In the genomic region with DNA sequence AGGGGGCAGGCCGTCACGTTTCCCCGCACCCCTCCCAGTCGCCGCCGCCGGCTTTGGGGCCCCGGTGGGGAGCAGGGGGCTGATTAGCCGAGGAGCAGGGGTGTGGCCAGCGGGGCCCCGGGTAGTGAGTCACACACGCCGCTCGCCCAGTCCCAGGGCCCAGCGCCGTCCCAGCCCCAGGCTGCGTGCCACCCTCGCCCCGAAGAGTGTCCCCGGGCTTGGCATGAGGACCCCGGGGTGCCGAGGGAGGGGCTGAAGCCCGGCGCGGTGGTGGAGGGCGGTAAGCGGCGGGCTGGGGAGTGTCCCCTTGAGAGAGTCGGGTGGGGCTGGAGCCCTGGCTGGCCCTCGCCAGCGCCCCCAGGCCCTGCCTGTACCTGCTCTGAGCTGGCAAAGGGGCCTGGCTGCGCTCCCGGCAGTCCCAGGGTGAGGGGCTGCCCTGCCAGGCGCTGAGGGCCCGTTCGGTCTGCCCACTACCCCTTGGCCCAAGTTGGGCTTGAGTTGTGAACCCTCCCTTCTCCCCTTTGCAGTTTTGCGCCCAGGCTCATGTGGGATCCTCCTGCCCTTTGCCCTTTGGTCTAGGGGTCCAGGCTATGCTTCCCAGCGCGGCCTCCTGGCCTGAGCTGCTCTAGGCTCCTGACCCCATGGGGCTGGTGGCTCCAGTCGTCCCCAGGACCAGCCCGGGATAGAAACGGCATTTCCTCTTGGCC, we compare ENCODE assay signal across 1 cellular context.
TF ChIP-seq lines count a peak whose summit lies in the region.

No MANE protein-coding gene starts in this region.

TF ChIP-seq in K562, 482 proteins besides CTCF, POLR2A, EP300 and RAD21 (continued from another document and continues in another):
- TF ChIP-seq, protein P1, sequence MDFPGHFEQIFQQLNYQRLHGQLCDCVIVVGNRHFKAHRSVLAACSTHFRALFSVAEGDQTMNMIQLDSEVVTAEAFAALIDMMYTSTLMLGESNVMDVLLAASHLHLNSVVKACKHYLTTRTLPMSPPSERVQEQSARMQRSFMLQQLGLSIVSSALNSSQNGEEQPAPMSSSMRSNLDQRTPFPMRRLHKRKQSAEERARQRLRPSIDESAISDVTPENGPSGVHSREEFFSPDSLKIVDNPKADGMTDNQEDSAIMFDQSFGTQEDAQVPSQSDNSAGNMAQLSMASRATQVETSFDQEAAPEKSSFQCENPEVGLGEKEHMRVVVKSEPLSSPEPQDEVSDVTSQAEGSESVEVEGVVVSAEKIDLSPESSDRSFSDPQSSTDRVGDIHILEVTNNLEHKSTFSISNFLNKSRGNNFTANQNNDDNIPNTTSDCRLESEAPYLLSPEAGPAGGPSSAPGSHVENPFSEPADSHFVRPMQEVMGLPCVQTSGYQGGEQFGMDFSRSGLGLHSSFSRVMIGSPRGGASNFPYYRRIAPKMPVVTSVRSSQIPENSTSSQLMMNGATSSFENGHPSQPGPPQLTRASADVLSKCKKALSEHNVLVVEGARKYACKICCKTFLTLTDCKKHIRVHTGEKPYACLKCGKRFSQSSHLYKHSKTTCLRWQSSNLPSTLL (IDR thresholded peaks at IDR 0.05), result no peak
- TF ChIP-seq PTRF (tag; IDR thresholded peaks at IDR 0.05), result no peak
- TF ChIP-seq KLF1 (tag; IDR thresholded peaks at IDR 0.05), result no peak
- no peak for TF ChIP-seq MTA1 (IDR thresholded peaks at IDR 0.05; ENCODE audit: borderline replicate concordance)
- no peak for TF ChIP-seq YY1 (IDR thresholded peaks at IDR 0.05; ENCODE audit: borderline replicate concordance in 1 of 3, control insufficient read depth in 1 of 3, extremely low read depth in 1 of 3, insufficient read depth in 3 of 3, insufficient read length in 1 of 3, insufficient replicate concordance in 2 of 3, low read depth in 1 of 3, low read length in 2 of 3)
- no peak for TF ChIP-seq MTF1 (CRISPR knock-in tag; IDR thresholded peaks at IDR 0.05; ENCODE audit: borderline replicate concordance)
- TF ChIP-seq SIN3B (IDR thresholded peaks at IDR 0.05; ENCODE audit: low read depth), result no peak
- 0 out of 2 replicates have a peak, but pooled peaks have one; percentile 2 for TF ChIP-seq RB1 (IDR thresholded peaks at IDR 0.05; ENCODE audit: low read depth)
- TF ChIP-seq NFE2 (IDR thresholded peaks at IDR 0.05; ENCODE audit: low read depth), result no peak
- TF ChIP-seq HNRNPL (IDR thresholded peaks at IDR 0.05; ENCODE audit: low read depth, low read length), result peak; percentile 71
- TF ChIP-seq HEY1 (CRISPR knock-in tag; IDR thresholded peaks at IDR 0.05; ENCODE audit: borderline replicate concordance), result no peak
- TF ChIP-seq ZNF778 (CRISPR knock-in tag; IDR thresholded peaks at IDR 0.05), result no peak
- TF ChIP-seq, protein P2, sequence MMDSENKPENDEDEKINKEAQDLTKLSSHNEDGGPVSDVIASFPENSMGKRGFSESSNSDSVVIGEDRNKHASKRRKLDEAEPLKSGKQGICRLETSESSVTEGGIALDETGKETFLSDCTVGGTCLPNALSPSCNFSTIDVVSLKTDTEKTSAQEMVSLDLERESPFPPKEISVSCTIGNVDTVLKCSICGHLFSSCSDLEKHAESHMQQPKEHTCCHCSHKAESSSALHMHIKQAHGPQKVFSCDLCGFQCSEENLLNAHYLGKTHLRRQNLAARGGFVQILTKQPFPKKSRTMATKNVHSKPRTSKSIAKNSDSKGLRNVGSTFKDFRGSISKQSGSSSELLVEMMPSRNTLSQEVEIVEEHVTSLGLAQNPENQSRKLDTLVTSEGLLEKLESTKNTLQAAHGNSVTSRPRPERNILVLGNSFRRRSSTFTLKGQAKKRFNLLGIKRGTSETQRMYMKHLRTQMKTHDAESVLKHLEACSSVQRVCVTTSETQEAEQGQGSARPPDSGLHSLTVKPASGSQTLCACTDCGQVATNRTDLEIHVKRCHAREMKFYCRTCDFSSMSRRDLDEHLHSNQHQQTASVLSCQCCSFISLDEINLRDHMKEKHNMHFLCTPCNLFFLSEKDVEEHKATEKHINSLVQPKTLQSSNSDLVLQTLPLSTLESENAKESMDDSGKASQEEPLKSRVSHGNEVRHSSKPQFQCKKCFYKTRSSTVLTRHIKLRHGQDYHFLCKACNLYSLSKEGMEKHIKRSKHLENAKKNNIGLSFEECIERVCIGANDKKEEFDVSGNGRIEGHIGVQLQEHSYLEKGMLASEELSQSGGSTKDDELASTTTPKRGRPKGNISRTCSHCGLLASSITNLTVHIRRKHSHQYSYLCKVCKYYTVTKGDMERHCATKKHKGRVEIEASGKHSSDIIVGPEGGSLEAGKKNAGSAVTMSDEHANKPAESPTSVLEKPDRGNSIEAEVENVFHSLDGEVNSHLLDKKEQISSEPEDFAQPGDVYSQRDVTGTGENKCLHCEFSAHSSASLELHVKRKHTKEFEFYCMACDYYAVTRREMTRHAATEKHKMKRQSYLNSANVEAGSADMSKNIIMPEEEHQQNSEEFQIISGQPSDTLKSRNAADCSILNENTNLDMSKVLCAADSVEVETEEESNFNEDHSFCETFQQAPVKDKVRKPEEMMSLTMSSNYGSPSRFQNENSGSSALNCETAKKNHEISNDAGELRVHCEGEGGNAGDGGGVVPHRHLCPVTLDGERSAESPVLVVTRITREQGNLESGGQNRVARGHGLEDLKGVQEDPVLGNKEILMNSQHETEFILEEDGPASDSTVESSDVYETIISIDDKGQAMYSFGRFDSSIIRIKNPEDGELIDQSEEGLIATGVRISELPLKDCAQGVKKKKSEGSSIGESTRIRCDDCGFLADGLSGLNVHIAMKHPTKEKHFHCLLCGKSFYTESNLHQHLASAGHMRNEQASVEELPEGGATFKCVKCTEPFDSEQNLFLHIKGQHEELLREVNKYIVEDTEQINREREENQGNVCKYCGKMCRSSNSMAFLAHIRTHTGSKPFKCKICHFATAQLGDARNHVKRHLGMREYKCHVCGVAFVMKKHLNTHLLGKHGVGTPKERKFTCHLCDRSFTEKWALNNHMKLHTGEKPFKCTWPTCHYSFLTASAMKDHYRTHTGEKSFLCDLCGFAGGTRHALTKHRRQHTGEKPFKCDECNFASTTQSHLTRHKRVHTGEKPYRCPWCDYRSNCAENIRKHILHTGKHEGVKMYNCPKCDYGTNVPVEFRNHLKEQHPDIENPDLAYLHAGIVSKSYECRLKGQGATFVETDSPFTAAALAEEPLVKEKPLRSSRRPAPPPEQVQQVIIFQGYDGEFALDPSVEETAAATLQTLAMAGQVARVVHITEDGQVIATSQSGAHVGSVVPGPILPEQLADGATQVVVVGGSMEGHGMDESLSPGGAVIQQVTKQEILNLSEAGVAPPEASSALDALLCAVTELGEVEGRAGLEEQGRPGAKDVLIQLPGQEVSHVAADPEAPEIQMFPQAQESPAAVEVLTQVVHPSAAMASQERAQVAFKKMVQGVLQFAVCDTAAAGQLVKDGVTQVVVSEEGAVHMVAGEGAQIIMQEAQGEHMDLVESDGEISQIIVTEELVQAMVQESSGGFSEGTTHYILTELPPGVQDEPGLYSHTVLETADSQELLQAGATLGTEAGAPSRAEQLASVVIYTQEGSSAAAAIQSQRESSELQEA (IDR thresholded peaks at IDR 0.05; ENCODE audit: low read depth), result no peak
- no peak for TF ChIP-seq RBM39 (optimal IDR thresholded peaks at IDR 0.05; ENCODE audit: low read depth, low read length)
- TF ChIP-seq, protein P3, sequence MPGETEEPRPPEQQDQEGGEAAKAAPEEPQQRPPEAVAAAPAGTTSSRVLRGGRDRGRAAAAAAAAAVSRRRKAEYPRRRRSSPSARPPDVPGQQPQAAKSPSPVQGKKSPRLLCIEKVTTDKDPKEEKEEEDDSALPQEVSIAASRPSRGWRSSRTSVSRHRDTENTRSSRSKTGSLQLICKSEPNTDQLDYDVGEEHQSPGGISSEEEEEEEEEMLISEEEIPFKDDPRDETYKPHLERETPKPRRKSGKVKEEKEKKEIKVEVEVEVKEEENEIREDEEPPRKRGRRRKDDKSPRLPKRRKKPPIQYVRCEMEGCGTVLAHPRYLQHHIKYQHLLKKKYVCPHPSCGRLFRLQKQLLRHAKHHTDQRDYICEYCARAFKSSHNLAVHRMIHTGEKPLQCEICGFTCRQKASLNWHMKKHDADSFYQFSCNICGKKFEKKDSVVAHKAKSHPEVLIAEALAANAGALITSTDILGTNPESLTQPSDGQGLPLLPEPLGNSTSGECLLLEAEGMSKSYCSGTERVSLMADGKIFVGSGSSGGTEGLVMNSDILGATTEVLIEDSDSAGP (CRISPR knock-in tag; IDR thresholded peaks at IDR 0.05), result no peak
- no peak for TF ChIP-seq PHB2 (IDR thresholded peaks at IDR 0.05; ENCODE audit: low read depth)
- TF ChIP-seq, protein P4, sequence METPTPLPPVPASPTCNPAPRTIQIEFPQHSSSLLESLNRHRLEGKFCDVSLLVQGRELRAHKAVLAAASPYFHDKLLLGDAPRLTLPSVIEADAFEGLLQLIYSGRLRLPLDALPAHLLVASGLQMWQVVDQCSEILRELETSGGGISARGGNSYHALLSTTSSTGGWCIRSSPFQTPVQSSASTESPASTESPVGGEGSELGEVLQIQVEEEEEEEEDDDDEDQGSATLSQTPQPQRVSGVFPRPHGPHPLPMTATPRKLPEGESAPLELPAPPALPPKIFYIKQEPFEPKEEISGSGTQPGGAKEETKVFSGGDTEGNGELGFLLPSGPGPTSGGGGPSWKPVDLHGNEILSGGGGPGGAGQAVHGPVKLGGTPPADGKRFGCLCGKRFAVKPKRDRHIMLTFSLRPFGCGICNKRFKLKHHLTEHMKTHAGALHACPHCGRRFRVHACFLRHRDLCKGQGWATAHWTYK (CRISPR knock-in tag; IDR thresholded peaks at IDR 0.05), result no peak
- TF ChIP-seq TAF9B (IDR thresholded peaks at IDR 0.05; ENCODE audit: partially characterized antibody), result no peak
- TF ChIP-seq RBFOX2 (IDR thresholded peaks at IDR 0.05; ENCODE audit: low read depth, low read length), result 0 out of 2 replicates have a peak, but pooled peaks have one; percentile 22
- no peak for TF ChIP-seq ZNF146 (CRISPR knock-in tag; IDR thresholded peaks at IDR 0.05; ENCODE audit: unreplicated experiment)
- TF ChIP-seq, protein P5, sequence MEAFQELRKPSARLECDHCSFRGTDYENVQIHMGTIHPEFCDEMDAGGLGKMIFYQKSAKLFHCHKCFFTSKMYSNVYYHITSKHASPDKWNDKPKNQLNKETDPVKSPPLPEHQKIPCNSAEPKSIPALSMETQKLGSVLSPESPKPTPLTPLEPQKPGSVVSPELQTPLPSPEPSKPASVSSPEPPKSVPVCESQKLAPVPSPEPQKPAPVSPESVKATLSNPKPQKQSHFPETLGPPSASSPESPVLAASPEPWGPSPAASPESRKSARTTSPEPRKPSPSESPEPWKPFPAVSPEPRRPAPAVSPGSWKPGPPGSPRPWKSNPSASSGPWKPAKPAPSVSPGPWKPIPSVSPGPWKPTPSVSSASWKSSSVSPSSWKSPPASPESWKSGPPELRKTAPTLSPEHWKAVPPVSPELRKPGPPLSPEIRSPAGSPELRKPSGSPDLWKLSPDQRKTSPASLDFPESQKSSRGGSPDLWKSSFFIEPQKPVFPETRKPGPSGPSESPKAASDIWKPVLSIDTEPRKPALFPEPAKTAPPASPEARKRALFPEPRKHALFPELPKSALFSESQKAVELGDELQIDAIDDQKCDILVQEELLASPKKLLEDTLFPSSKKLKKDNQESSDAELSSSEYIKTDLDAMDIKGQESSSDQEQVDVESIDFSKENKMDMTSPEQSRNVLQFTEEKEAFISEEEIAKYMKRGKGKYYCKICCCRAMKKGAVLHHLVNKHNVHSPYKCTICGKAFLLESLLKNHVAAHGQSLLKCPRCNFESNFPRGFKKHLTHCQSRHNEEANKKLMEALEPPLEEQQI (IDR thresholded peaks at IDR 0.05), result no peak
- no peak for TF ChIP-seq ZNF354B (CRISPR knock-in tag; IDR thresholded peaks at IDR 0.05)
- no peak for TF ChIP-seq MCM2 (IDR thresholded peaks at IDR 0.05; ENCODE audit: low read depth)
- TF ChIP-seq, protein P6, sequence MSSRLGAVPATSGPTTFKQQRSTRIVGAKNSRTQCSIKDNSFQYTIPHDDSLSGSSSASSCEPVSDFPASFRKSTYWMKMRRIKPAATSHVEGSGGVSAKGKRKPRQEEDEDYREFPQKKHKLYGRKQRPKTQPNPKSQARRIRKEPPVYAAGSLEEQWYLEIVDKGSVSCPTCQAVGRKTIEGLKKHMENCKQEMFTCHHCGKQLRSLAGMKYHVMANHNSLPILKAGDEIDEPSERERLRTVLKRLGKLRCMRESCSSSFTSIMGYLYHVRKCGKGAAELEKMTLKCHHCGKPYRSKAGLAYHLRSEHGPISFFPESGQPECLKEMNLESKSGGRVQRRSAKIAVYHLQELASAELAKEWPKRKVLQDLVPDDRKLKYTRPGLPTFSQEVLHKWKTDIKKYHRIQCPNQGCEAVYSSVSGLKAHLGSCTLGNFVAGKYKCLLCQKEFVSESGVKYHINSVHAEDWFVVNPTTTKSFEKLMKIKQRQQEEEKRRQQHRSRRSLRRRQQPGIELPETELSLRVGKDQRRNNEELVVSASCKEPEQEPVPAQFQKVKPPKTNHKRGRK (tag; IDR thresholded peaks at IDR 0.05), result no peak
- TF ChIP-seq, protein P7, sequence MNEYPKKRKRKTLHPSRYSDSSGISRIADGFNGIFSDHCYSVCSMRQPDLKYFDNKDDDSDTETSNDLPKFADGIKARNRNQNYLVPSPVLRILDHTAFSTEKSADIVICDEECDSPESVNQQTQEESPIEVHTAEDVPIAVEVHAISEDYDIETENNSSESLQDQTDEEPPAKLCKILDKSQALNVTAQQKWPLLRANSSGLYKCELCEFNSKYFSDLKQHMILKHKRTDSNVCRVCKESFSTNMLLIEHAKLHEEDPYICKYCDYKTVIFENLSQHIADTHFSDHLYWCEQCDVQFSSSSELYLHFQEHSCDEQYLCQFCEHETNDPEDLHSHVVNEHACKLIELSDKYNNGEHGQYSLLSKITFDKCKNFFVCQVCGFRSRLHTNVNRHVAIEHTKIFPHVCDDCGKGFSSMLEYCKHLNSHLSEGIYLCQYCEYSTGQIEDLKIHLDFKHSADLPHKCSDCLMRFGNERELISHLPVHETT (CRISPR knock-in tag; conservative IDR thresholded peaks at IDR 0.05 in 1 of 2, IDR thresholded peaks at IDR 0.05 in 1 of 2), result no peak
- TF ChIP-seq, protein P8, sequence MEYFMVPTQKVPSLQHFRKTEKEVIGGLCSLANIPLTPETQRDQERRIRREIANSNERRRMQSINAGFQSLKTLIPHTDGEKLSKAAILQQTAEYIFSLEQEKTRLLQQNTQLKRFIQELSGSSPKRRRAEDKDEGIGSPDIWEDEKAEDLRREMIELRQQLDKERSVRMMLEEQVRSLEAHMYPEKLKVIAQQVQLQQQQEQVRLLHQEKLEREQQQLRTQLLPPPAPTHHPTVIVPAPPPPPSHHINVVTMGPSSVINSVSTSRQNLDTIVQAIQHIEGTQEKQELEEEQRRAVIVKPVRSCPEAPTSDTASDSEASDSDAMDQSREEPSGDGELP (CRISPR knock-in tag; IDR thresholded peaks at IDR 0.05; ENCODE audit: borderline replicate concordance), result peak; percentile 27; the same call in 1 of the 2 replicates
- TF ChIP-seq MTA3 (IDR thresholded peaks at IDR 0.05; ENCODE audit: borderline replicate concordance), result no peak
- no peak for TF ChIP-seq RCOR1 (IDR thresholded peaks at IDR 0.05; ENCODE audit: borderline replicate concordance in 1 of 2, low read depth in 2 of 2, low read length in 2 of 2)
- no peak for TF ChIP-seq ARID2 (IDR thresholded peaks at IDR 0.05)
- no peak for TF ChIP-seq TRIM28 (IDR thresholded peaks at IDR 0.05)
- no peak for TF ChIP-seq ARNT (IDR thresholded peaks at IDR 0.05)
- TF ChIP-seq NCOA6 (IDR thresholded peaks at IDR 0.05), result no peak
- peak; percentile 46; the same call in 1 of the 2 replicates for TF ChIP-seq BHLHE40 (IDR thresholded peaks at IDR 0.05; ENCODE audit: low read length)
